ENCODE assay signal across 28 cellular contexts in genomic region chr7:53675835-53676234, GRCh38.
"Had no signal": no experiment of that assay in that cellular context is flagged by ENCODE, and none has a peak within 500 bp of the region (broad histone marks: within the 10 kb centered on the region; RNA-seq: fewer than 3 reads in every experiment).

No MANE protein-coding gene starts in this region.

- ATAC-seq: effector memory CD8-positive, alpha-beta T cell; esophagus mucosa; foreskin keratinocyte; gastrocnemius medialis; gastroesophageal sphincter; heart left ventricle; heart right ventricle had no signal

- H3K4me2 ChIP-seq: hepatocyte had no signal

- H2AFZ ChIP-seq: hepatocyte had no signal

- FAIRE-seq: colon, endometrium, endothelial cell of umbilical vein, frontal cortex had no signal

- H3K27ac ChIP-seq: colonic mucosa, coronary artery, dorsolateral prefrontal cortex, epithelial cell of prostate, esophagus muscularis mucosa, esophagus squamous epithelium, foreskin keratinocyte, gastrocnemius medialis, gastroesophageal sphincter, heart left ventricle, heart right ventricle, hepatocyte had no signal

- H3K36me3 ChIP-seq: colonic mucosa, esophagus muscularis mucosa, esophagus squamous epithelium, gastrocnemius medialis, gastroesophageal sphincter, heart left ventricle, heart right ventricle had no signal

- H3K4me3 ChIP-seq: colonic mucosa, coronary artery, dorsolateral prefrontal cortex, esophagus muscularis mucosa, esophagus squamous epithelium, gastrocnemius medialis, gastroesophageal sphincter, heart left ventricle, heart right ventricle, hepatocyte had no signal

- H3K4me1 ChIP-seq: colonic mucosa, esophagus muscularis mucosa, esophagus squamous epithelium, foreskin keratinocyte, gastrocnemius medialis, gastroesophageal sphincter, heart left ventricle, heart right ventricle had no signal

- H3K79me2 ChIP-seq: hepatocyte had no signal

- DNase-seq: colonic mucosa; cortex of kidney; dermis blood vessel endothelial cell; dorsolateral prefrontal cortex; effector CD8-positive, alpha-beta T cell; effector memory CD4-positive, alpha-beta T cell; effector memory CD8-positive, alpha-beta T cell; endodermal cell; erythroblast; esophagus squamous epithelium; foreskin fibroblast; foreskin keratinocyte; foreskin melanocyte; gastrocnemius medialis; glutamatergic neuron; head of caudate nucleus; heart left ventricle; heart right ventricle had no signal

- H3K27me3 ChIP-seq: colonic mucosa, dorsolateral prefrontal cortex, esophagus muscularis mucosa, esophagus squamous epithelium, foreskin keratinocyte, gastrocnemius medialis, gastroesophageal sphincter, heart left ventricle, heart right ventricle, hepatocyte had no signal

- H3K9me3 ChIP-seq: colonic mucosa, esophagus muscularis mucosa, esophagus squamous epithelium, gastrocnemius medialis, gastroesophageal sphincter had no signal
